In the genomic region with DNA sequence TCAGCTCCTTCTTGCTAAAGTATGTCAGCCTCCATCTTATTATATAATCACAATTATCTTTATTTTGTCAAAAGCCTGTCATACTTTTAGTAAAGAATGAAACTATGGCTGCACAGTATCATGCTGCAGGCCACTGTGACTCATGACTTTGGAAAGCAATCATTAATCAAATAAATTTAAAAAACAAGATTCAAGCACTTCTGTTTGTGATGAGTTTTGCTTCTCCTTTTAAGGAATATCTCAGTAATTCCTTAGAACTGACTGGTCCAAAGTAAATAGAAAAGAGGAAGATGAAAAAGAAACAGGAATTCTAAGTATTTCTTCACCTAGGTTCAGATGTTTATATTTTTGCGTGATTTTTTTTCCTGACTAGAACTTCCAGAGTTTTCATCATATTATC, we compare ENCODE assay signal across 22 cellular contexts.
DNase-seq lines count a peak whose midpoint lies in the region; ATAC-seq and TF ChIP-seq lines count a peak whose summit lies in the region.
"Had no signal": no experiment of that assay in that cellular context is flagged by ENCODE, and none has a peak within 500 bp of the region (broad histone marks: within the 10 kb centered on the region; RNA-seq: fewer than 3 reads in every experiment).

No MANE protein-coding gene starts in this region.

- peaks cover 67% of the 10 kb centered on the region for H3K4me1 Mint-ChIP-seq in chondrocyte (ENCODE audit: low read depth)
- H3K4me1 Mint-ChIP-seq: CD4-positive, CD25-positive, alpha-beta regulatory T cell; nephron progenitor cell had no signal

- H2BK15ac ChIP-seq in mesenchymal stem cell (ENCODE audit: low read depth, poor library complexity, severe bottlenecking): no peak overlapping the region

- H3K79me2 ChIP-seq in PC-3 (ENCODE audit: low read length): no peaks in the 10 kb centered on the region

- H2AFZ ChIP-seq in PC-3 (ENCODE audit: low read length) (peak overlapping the region; percentile 14; the same call in 1 of the 2 replicates), mesenchymal stem cell (ENCODE audit: low read depth, low read length) (no peak overlapping the region)

- intact Hi-C loops in PC-3 (cut with micrococcal nuclease): loop anchor here (5.0 to 10.0 kb wide), 2 partner anchors 36 to 63 kb away; no protein-coding TSS in a partner anchor

- H3K4ac ChIP-seq in mesenchymal stem cell (ENCODE audit: low read depth in 1 of 2, low read length in 2 of 2): no peak overlapping the region

- no peak overlapping the region for H3K14ac ChIP-seq in mesenchymal stem cell (ENCODE audit: low read length in 2 of 2)

- no peak overlapping the region for H4K91ac ChIP-seq in mesenchymal stem cell (ENCODE audit: low read length)

- H3K23ac ChIP-seq in mesenchymal stem cell (ENCODE audit: low read length in 2 of 2): no peak overlapping the region

- no peak overlapping the region for H3K4me3 Mint-ChIP-seq in chondrocyte (ENCODE audit: unreplicated experiment)
- H3K4me3 Mint-ChIP-seq: CD4-positive, CD25-positive, alpha-beta regulatory T cell; H9; nephron progenitor cell; T-helper 1 cell treated with Interleukin-12 subunit alpha and Interleukin-12 subunit beta and Interleukin-4 antibody, amounts not matched to agents 30 μg/mL and 1 μg/mL, for 36 hours had no signal

- peaks cover 13% of the 10 kb centered on the region for H3K9me3 Mint-ChIP-seq in chondrocyte (ENCODE audit: low read depth)
- H3K9me3 Mint-ChIP-seq: H9; T-helper 1 cell treated with Interleukin-12 subunit alpha and Interleukin-12 subunit beta and Interleukin-4 antibody, amounts not matched to agents 30 μg/mL and 1 μg/mL, for 36 hours had no signal

- peaks cover 25% of the 10 kb centered on the region for H3K4me1 ChIP-seq in PC-3 (ENCODE audit: insufficient read depth, low read length)
- H3K4me1 ChIP-seq in mesenchymal stem cell (ENCODE audit: control insufficient read depth, insufficient read depth, low read depth, low read length): no peaks in the 10 kb centered on the region
- H3K4me1 ChIP-seq: prostate gland had no signal

- H2BK5ac ChIP-seq in mesenchymal stem cell (ENCODE audit: low read depth, low read length, poor library complexity, severe bottlenecking): no peak overlapping the region

- no peaks in the 10 kb centered on the region for H3K27me3 Mint-ChIP-seq in chondrocyte (ENCODE audit: low read depth)
- H3K27me3 Mint-ChIP-seq: CD4-positive, CD25-positive, alpha-beta regulatory T cell had no signal

- POLR2A ChIA-PET in PC-3 (lab: Charles Lee; ENCODE audit: unreplicated experiment): interaction anchor here (0.7 kb wide), 1 partner anchor 1519 kb away, joined by 3 read pairs; no protein-coding TSS in a partner anchor

- DNase-seq in EH (ENCODE audit: low read depth): peak; percentile 28
- DNase-seq in PC-3: peak; percentile 77
- DNase-seq in chondrocyte (ENCODE audit: low spot score): no peak
- DNase-seq in mesenchymal stem cell: no peak
- DNase-seq: activated CD4-positive, alpha-beta T cell treated with anti-CD3 and anti-CD28 coated beads, Interleukin-2, amount 50 U/mL, for 1 hour; activated CD8-positive, alpha-beta memory T cell treated with anti-CD3 and anti-CD28 coated beads, Interleukin-2, amount 50 U/mL, for 48 hours; CD4-positive, CD25-positive, alpha-beta regulatory T cell; H9; midbrain; NCI-H1436; NCI-H526 treated with DMSO at 0.1 percent for 48 hours; nephron progenitor cell; SIG-M5; stimulated activated naive CD8-positive, alpha-beta T cell treated with anti-CD3 and anti-CD28 coated beads, Interleukin-15, Interleukin-2, amounts not matched to agents 100 U/mL and 50 U/mL, for 24 hours; thyroid gland had no signal

- no peak overlapping the region for H2AK5ac ChIP-seq in mesenchymal stem cell (ENCODE audit: low read length, severe bottlenecking)

- no peak overlapping the region for H3K18ac ChIP-seq in mesenchymal stem cell (ENCODE audit: low read depth in 1 of 2, low read length in 2 of 2)

- H3K36me3 Mint-ChIP-seq in chondrocyte (ENCODE audit: low read depth): peaks cover 12% of the 10 kb centered on the region
- H3K36me3 Mint-ChIP-seq: CD4-positive, CD25-positive, alpha-beta regulatory T cell had no signal

- no peak overlapping the region for H4K8ac ChIP-seq in mesenchymal stem cell (ENCODE audit: low read length)

- no peaks in the 10 kb centered on the region for H4K20me1 ChIP-seq in PC-3 (ENCODE audit: low read length)

- no TSS peak for BruUV-seq in PC-3 (replicated peaks; lab: Mats Ljungman, UMichigan)

- H3K27ac ChIP-seq in PC-3 (ENCODE audit: low read length) (peak overlapping the region; percentile 44), mesenchymal stem cell (ENCODE audit: low read length, poor library complexity, severe bottlenecking) (peak overlapping the region; percentile 17)
- H3K27ac ChIP-seq: prostate gland, thyroid gland, VCaP had no signal

- H3K9ac ChIP-seq in PC-3 (ENCODE audit: low read length): no peak overlapping the region
- no peak overlapping the region for H3K9ac ChIP-seq in mesenchymal stem cell (ENCODE audit: low read length)

- H3K27ac Mint-ChIP-seq in chondrocyte (ENCODE audit: unreplicated experiment): peak overlapping the region; percentile 82
- H3K27ac Mint-ChIP-seq: CD4-positive, CD25-positive, alpha-beta regulatory T cell; H9; nephron progenitor cell; T-helper 1 cell treated with Interleukin-12 subunit alpha and Interleukin-12 subunit beta and Interleukin-4 antibody, amounts not matched to agents 30 μg/mL and 1 μg/mL, for 36 hours had no signal

- H3K9me3 ChIP-seq in PC-3 (ENCODE audit: low read length) (no peaks in the 10 kb centered on the region), mesenchymal stem cell (ENCODE audit: control insufficient read depth, low read length) (no peaks in the 10 kb centered on the region)
- H3K9me3 ChIP-seq: prostate gland, thyroid gland had no signal

- WGBS in mesenchymal stem cell: no CpG with 5 or more reads among the region's 1 CpG

- H3K27me3 ChIP-seq in PC-3 (ENCODE audit: low read length) (no peaks in the 10 kb centered on the region), mesenchymal stem cell (ENCODE audit: control insufficient read depth in 1 of 2, insufficient read depth in 1 of 2, low read length in 2 of 2) (no peaks in the 10 kb centered on the region)
- H3K27me3 ChIP-seq: thyroid gland had no signal

- H2BK120ac ChIP-seq in mesenchymal stem cell (ENCODE audit: low read depth, low read length): no peak overlapping the region

- peak; percentile 79 for ATAC-seq in PC-3
- no peak for ATAC-seq in GM18511 (IDR thresholded peaks at IDR 0.05; ENCODE audit: unreplicated experiment)
- ATAC-seq in GM18505 (IDR thresholded peaks at IDR 0.05; ENCODE audit: unreplicated experiment): no peak
- no peak for ATAC-seq in GM21367 (IDR thresholded peaks at IDR 0.05; ENCODE audit: unreplicated experiment)
- no peak for ATAC-seq in GM21825 (IDR thresholded peaks at IDR 0.05; ENCODE audit: unreplicated experiment)
- ATAC-seq: stimulated activated naive CD8-positive, alpha-beta T cell treated with anti-CD3 and anti-CD28 coated beads, Interleukin-15, Interleukin-2, amounts not matched to agents 100 U/mL and 50 U/mL, for 24 hours had no signal

- H3K4me2 ChIP-seq in PC-3 (ENCODE audit: low read length) (peak overlapping the region; percentile 65), mesenchymal stem cell (ENCODE audit: low read length, poor library complexity, severe bottlenecking) (no peak overlapping the region)

- TF ChIP-seq POLR2A in GM18505 (IDR thresholded peaks at IDR 0.05; ENCODE audit: borderline replicate concordance, extremely low read depth, insufficient read depth, insufficient read length): no peak

- no peaks in the 10 kb centered on the region for H3F3A ChIP-seq in PC-3 (ENCODE audit: low read length, unreplicated experiment)

- TF ChIP-seq CTCF in PC-3 (conservative IDR thresholded peaks at IDR 0.05; ENCODE audit: low read depth, low read length) (no peak), chondrocyte (IDR thresholded peaks at IDR 0.05) (no peak)

- no peaks in the 10 kb centered on the region for H3K79me1 ChIP-seq in mesenchymal stem cell (replicated peaks; ENCODE audit: low read length, poor library complexity, severe bottlenecking)

- H3K4me3 ChIP-seq in PC-3 (ENCODE audit: low read length) (peak overlapping the region; percentile 23; the same call in 1 of the 2 replicates), mesenchymal stem cell (ENCODE audit: insufficient read depth in 1 of 2, low read depth in 1 of 2, low read length in 2 of 2) (no peak overlapping the region)
- H3K4me3 ChIP-seq: prostate gland, thyroid gland had no signal

- no peak overlapping the region for H2BK12ac ChIP-seq in mesenchymal stem cell (ENCODE audit: low read length in 2 of 2)

- no peaks in the 10 kb centered on the region for H3K9me2 ChIP-seq in PC-3 (replicated peaks; ENCODE audit: low read length)

- CTCF ChIA-PET in PC-3 (lab: Charles Lee): no interaction called here

- H3K36me3 ChIP-seq in PC-3 (ENCODE audit: low read depth, low read length): no peaks in the 10 kb centered on the region
- H3K36me3 ChIP-seq in mesenchymal stem cell (ENCODE audit: control insufficient read depth in 1 of 2, insufficient read depth in 2 of 2, low read depth in 1 of 2, low read length in 2 of 2): no peaks in the 10 kb centered on the region
- H3K36me3 ChIP-seq: prostate gland, thyroid gland had no signal

Comparison
In these comparisons a context has a peak if more than half of its experiments do, and no peak if none do; other contexts are left out.
1. DNase-seq: peak in EH (single experiment) and PC-3 (single experiment); none in chondrocyte (single experiment) and mesenchymal stem cell (single experiment).